9 cellular contexts compared by ENCODE assay signal in the genomic region with DNA sequence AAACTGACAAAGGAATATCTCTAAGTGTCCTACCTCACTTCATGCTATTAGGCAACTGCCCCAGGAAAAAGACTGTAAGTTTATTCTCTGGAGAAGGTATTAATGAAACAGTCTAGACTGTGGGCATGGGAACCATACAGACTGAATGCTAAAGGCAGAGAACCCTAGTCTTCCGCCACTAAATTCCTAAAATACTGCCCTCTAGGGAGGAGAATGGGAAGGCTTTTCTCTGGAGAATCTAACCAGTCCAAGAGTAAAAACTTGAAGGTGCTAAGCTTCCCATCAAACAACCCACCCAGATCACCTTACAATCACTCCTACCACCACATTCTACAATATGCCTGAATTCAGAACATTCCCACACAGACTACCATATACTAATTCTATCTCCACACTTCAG. TPM values are rescaled to one million over a fixed set of nuclear protein-coding genes. Genes with fewer than 3 reads are reported as not detected.
DNase-seq lines count a peak whose midpoint lies in the region; ATAC-seq and TF ChIP-seq lines count a peak whose summit lies in the region.
"Had no signal": no experiment of that assay in that cellular context is flagged by ENCODE, and none has a peak within 500 bp of the region (broad histone marks: within the 10 kb centered on the region; RNA-seq: fewer than 3 reads in every experiment).

No MANE protein-coding gene starts in this region.

- POLR2A ChIA-PET in HEK293T (lab: Yijun Ruan, JAX), result interaction anchor here (0.5 kb wide), 1 partner anchor 45 kb away, joined by 3 read pairs; no protein-coding TSS in a partner anchor
- POLR2A ChIA-PET in naive thymus-derived CD8-positive, alpha-beta T cell (lab: Charles Lee), result no interaction called here

- no peak for ATAC-seq in activated T-helper 17 cell treated with anti-CD3 and anti-CD28 coated beads, Interleukin-2, amount 50 U/mL, for 72 hours (replicated peaks)
- ATAC-seq in GM18861 (IDR thresholded peaks at IDR 0.05; ENCODE audit: unreplicated experiment), result no peak
- ATAC-seq in naive thymus-derived CD8-positive, alpha-beta T cell, result no peak

- H3K9ac ChIP-seq in liver (ENCODE audit: low read depth in 1 of 2, low read length in 2 of 2), result no peak overlapping the region

- CTCF ChIA-PET in Calu3 (lab: Charles Lee), result no interaction called here
- CTCF ChIA-PET in HEK293T (lab: Yijun Ruan, JAX), result interaction anchor here (0.7 to 1.7 kb wide), 6 partner anchors 9 to 631 kb away, joined by 3 to 7 read pairs (median 4); no protein-coding TSS in a partner anchor

- H3K36me3 ChIP-seq in WERI-Rb-1 (peaks cover 15% of the 10 kb centered on the region), liver (ENCODE audit: control insufficient read depth in 4 of 4, insufficient read depth in 3 of 4, low read depth in 1 of 4, low read length in 3 of 4) (peaks cover 0 to 13% (median 3%) of the 10 kb centered on the region in 4 donors), MG63 (peaks cover 17% of the 10 kb centered on the region)

- no peak overlapping the region for H3K27ac Mint-ChIP-seq in Calu3 (ENCODE audit: unreplicated experiment)
- H3K27ac Mint-ChIP-seq in activated T-helper 17 cell treated with anti-CD3 and anti-CD28 coated beads, Interleukin-2, amount 50 U/mL, for 72 hours, result no peak overlapping the region
- peak overlapping the region in 2 of 10 donors; percentile 9 to 50 for H3K27ac Mint-ChIP-seq in naive thymus-derived CD8-positive, alpha-beta T cell

- TF ChIP-seq CTCF in Calu3 (IDR thresholded peaks at IDR 0.05; ENCODE audit: unreplicated experiment), result peak; percentile 32
- TF ChIP-seq CTCF in WERI-Rb-1 (IDR thresholded peaks at IDR 0.05; ENCODE audit: low read depth, low read length), result peak; percentile 74
- peak; percentile 12 for TF ChIP-seq CTCF in liver (IDR thresholded peaks at IDR 0.05; ENCODE audit: low read depth, low read length, missing input control)

- no TSS peak for BruUV-seq in Calu3 (replicated peaks; lab: Mats Ljungman, UMichigan)

- H3K4me1 Mint-ChIP-seq in Calu3 (ENCODE audit: low read depth, unreplicated experiment), result peaks cover 26% of the 10 kb centered on the region
- H3K4me1 Mint-ChIP-seq in activated T-helper 17 cell treated with anti-CD3 and anti-CD28 coated beads, Interleukin-2, amount 50 U/mL, for 72 hours, result peaks cover 10% of the 10 kb centered on the region
- H3K4me1 Mint-ChIP-seq in naive thymus-derived CD8-positive, alpha-beta T cell, result peaks cover 19 to 43% (median 35%) of the 10 kb centered on the region in 4 donors

- no peaks in the 10 kb centered on the region for H3K9me3 Mint-ChIP-seq in Calu3 (ENCODE audit: low read depth, unreplicated experiment)
- H3K9me3 Mint-ChIP-seq in activated T-helper 17 cell treated with anti-CD3 and anti-CD28 coated beads, Interleukin-2, amount 50 U/mL, for 72 hours, result no peaks in the 10 kb centered on the region
- no peaks in the 10 kb centered on the region for H3K9me3 Mint-ChIP-seq in naive thymus-derived CD8-positive, alpha-beta T cell

- H3K36me3 Mint-ChIP-seq in Calu3 (ENCODE audit: insufficient read depth, unreplicated experiment), result peaks cover 18% of the 10 kb centered on the region
- H3K36me3 Mint-ChIP-seq in activated T-helper 17 cell treated with anti-CD3 and anti-CD28 coated beads, Interleukin-2, amount 50 U/mL, for 72 hours (ENCODE audit: low read depth), result peaks cover 24% of the 10 kb centered on the region
- H3K36me3 Mint-ChIP-seq in naive thymus-derived CD8-positive, alpha-beta T cell, result peaks cover 5 to 26% (median 10%) of the 10 kb centered on the region in 3 donors

- H3K4me3 Mint-ChIP-seq in Calu3 (ENCODE audit: low read depth, unreplicated experiment), result no peak overlapping the region
- no peak overlapping the region for H3K4me3 Mint-ChIP-seq in activated T-helper 17 cell treated with anti-CD3 and anti-CD28 coated beads, Interleukin-2, amount 50 U/mL, for 72 hours
- peak overlapping the region in 1 of 10 donors; percentile 7 for H3K4me3 Mint-ChIP-seq in naive thymus-derived CD8-positive, alpha-beta T cell

- no peaks in the 10 kb centered on the region for H3K27me3 ChIP-seq in WERI-Rb-1 (ENCODE audit: insufficient read depth, low read depth, severe bottlenecking)
- H3K27me3 ChIP-seq in liver (ENCODE audit: control insufficient read depth in 4 of 4, insufficient read depth in 4 of 4, low read length in 3 of 4), result no peaks in the 10 kb centered on the region
- no peaks in the 10 kb centered on the region for H3K27me3 ChIP-seq in MG63

- peak in 1 of 2 donors; percentile 44 for TF ChIP-seq RAD21 in liver (IDR thresholded peaks at IDR 0.05)

- H3K4me1 ChIP-seq in liver (ENCODE audit: control insufficient read depth in 4 of 4, insufficient read depth in 4 of 4, low read length in 3 of 4), result peaks cover 0 to 12% (median 8%) of the 10 kb centered on the region in 4 donors

- H3K4me3 ChIP-seq in WERI-Rb-1 (ENCODE audit: low read depth, low read length) (no peak overlapping the region), liver (ENCODE audit: low read depth in 1 of 3, low read length in 3 of 3) (no peak overlapping the region), MG63 (no peak overlapping the region)

- WGBS in liver, result 95% methylated on average over 1 of the region's 1 CpG

- peak; percentile 10 for DNase-seq in Calu3
- DNase-seq in HEK293T (ENCODE audit: extremely low spot score), result peak; percentile 49
- no peak for DNase-seq in WERI-Rb-1
- no peak for DNase-seq in MG63
- DNase-seq in naive thymus-derived CD8-positive, alpha-beta T cell, result no peak
- DNase-seq: NCI-H1105 had no signal

- H3K27ac ChIP-seq in WERI-Rb-1 (no peak overlapping the region), liver (ENCODE audit: low read depth in 1 of 2, low read length in 2 of 2) (no peak overlapping the region)

- no peaks in the 10 kb centered on the region for H3K27me3 Mint-ChIP-seq in Calu3 (ENCODE audit: unreplicated experiment)
- no peaks in the 10 kb centered on the region for H3K27me3 Mint-ChIP-seq in activated T-helper 17 cell treated with anti-CD3 and anti-CD28 coated beads, Interleukin-2, amount 50 U/mL, for 72 hours
- no peaks in the 10 kb centered on the region for H3K27me3 Mint-ChIP-seq in naive thymus-derived CD8-positive, alpha-beta T cell

- intact Hi-C loops in Calu3 (cut with micrococcal nuclease; ENCODE audit: unreplicated experiment), result no loop called here

- no peaks in the 10 kb centered on the region for H3K9me3 ChIP-seq in WERI-Rb-1 (ENCODE audit: severe bottlenecking)
- H3K9me3 ChIP-seq in liver (ENCODE audit: control insufficient read depth in 4 of 4, low read length in 3 of 4), result no peaks in the 10 kb centered on the region
- no peaks in the 10 kb centered on the region for H3K9me3 ChIP-seq in MG63

TF ChIP-seq in HEK293T, 16 proteins besides CTCF, POLR2A, EP300 and RAD21 (continues in another document):
- TF ChIP-seq NFRKB (IDR thresholded peaks at IDR 0.05) (no peak), LEF1 (IDR thresholded peaks at IDR 0.05; ENCODE audit: borderline replicate concordance) (no peak), TARDBP (IDR thresholded peaks at IDR 0.05) (no peak), L3MBTL2 (conservative IDR thresholded peaks at IDR 0.05) (no peak), FOXA1 (IDR thresholded peaks at IDR 0.05) (no peak), CTBP1 (IDR thresholded peaks at IDR 0.05; ENCODE audit: borderline replicate concordance) (no peak), HDGF (IDR thresholded peaks at IDR 0.05; ENCODE audit: borderline replicate concordance) (no peak), ZNF384 (IDR thresholded peaks at IDR 0.05) (no peak), ARNT (IDR thresholded peaks at IDR 0.05) (no peak)

TF ChIP-seq in liver, 16 proteins besides CTCF, POLR2A, EP300 and RAD21 (continues in another document):
- TF ChIP-seq JUND (IDR thresholded peaks at IDR 0.05) (no peak), TAF1 (conservative IDR thresholded peaks at IDR 0.05) (no peak), RXRA (IDR thresholded peaks at IDR 0.05) (no peak), HNF4A (conservative IDR thresholded peaks at IDR 0.05) (no peak), FOXA1 (IDR thresholded peaks at IDR 0.05) (no peak), NR2F2 (IDR thresholded peaks at IDR 0.05) (no peak), SP1 (IDR thresholded peaks at IDR 0.05) (no peak)
- TF ChIP-seq, protein P1, sequence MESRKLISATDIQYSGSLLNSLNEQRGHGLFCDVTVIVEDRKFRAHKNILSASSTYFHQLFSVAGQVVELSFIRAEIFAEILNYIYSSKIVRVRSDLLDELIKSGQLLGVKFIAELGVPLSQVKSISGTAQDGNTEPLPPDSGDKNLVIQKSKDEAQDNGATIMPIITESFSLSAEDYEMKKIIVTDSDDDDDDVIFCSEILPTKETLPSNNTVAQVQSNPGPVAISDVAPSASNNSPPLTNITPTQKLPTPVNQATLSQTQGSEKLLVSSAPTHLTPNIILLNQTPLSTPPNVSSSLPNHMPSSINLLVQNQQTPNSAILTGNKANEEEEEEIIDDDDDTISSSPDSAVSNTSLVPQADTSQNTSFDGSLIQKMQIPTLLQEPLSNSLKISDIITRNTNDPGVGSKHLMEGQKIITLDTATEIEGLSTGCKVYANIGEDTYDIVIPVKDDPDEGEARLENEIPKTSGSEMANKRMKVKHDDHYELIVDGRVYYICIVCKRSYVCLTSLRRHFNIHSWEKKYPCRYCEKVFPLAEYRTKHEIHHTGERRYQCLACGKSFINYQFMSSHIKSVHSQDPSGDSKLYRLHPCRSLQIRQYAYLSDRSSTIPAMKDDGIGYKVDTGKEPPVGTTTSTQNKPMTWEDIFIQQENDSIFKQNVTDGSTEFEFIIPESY (IDR thresholded peaks at IDR 0.05), result no peak

RNA-seq across cellular contexts. Expression of a gene that starts 3.4 kb away (rescaled TPM):
- total RNA-seq in Calu3 (2022) (10.7 and 14.4 TPM in 2 replicates), liver (10 to 100 TPM; 14.3 to 22.2 TPM)
- 1 to 10 TPM; 4.0 to 5.7 TPM for polyA plus RNA-seq in liver
- 5.8 and 30.5 TPM in 2 replicates for total RNA-seq in MG63 (2014; rRNA removed; shearing (Covaris generic); ENCODE audit: low replicate concordance)
- total RNA-seq in activated T-helper 17 cell treated with anti-CD3 and anti-CD28 coated beads, Interleukin-2, amount 50 U/mL, for 72 hours, result 10 to 100 TPM; 10.9 to 17.1 TPM
- total RNA-seq in naive thymus-derived CD8-positive, alpha-beta T cell, result 10 to 100 TPM; 24.5 to 26.3 TPM
- polyA plus RNA-seq in naive thymus-derived CD8-positive, alpha-beta T cell, result 10 to 100 TPM; 13.2 to 14.5 (median 14.4) TPM

RNA-seq across cellular contexts. Expression of a gene that starts 43.8 kb away (rescaled TPM):
- total RNA-seq in Calu3 (2022), result 17.7 and 20.6 TPM in 2 replicates
- total RNA-seq in liver, result 10 to 100 TPM in 1 of 2 donors, 1 to 10 TPM in 1; 2.5 to 38.6 TPM
- 1 to 10 TPM; 3.9 to 7.7 TPM for polyA plus RNA-seq in liver
- total RNA-seq in MG63 (2014; rRNA removed; shearing (Covaris generic); ENCODE audit: low replicate concordance), result 7.9 and 16.9 TPM in 2 replicates
- total RNA-seq in activated T-helper 17 cell treated with anti-CD3 and anti-CD28 coated beads, Interleukin-2, amount 50 U/mL, for 72 hours, result 10 to 100 TPM; 15.9 to 16.6 TPM
- 10 to 100 TPM; 19.1 to 20.2 TPM for total RNA-seq in naive thymus-derived CD8-positive, alpha-beta T cell
- polyA plus RNA-seq in naive thymus-derived CD8-positive, alpha-beta T cell, result 1 to 10 TPM; 1.6 to 2.7 (median 2.4) TPM

Comparison
In these comparisons a context has a peak if more than half of its experiments do, and no peak if none do; other contexts are left out.
1. DNase-seq: peak in Calu3 (single experiment) and HEK293T (single experiment); none in WERI-Rb-1 (single experiment), MG63 (single experiment) and naive thymus-derived CD8-positive, alpha-beta T cell (0 of 10).
2. CTCF ChIP-seq: peak in every context shown above with its lines; median percentile 74 in WERI-Rb-1; 32 in Calu3; 12 in liver.